ENCODE assay signal across 8 cellular contexts in the genomic region with DNA sequence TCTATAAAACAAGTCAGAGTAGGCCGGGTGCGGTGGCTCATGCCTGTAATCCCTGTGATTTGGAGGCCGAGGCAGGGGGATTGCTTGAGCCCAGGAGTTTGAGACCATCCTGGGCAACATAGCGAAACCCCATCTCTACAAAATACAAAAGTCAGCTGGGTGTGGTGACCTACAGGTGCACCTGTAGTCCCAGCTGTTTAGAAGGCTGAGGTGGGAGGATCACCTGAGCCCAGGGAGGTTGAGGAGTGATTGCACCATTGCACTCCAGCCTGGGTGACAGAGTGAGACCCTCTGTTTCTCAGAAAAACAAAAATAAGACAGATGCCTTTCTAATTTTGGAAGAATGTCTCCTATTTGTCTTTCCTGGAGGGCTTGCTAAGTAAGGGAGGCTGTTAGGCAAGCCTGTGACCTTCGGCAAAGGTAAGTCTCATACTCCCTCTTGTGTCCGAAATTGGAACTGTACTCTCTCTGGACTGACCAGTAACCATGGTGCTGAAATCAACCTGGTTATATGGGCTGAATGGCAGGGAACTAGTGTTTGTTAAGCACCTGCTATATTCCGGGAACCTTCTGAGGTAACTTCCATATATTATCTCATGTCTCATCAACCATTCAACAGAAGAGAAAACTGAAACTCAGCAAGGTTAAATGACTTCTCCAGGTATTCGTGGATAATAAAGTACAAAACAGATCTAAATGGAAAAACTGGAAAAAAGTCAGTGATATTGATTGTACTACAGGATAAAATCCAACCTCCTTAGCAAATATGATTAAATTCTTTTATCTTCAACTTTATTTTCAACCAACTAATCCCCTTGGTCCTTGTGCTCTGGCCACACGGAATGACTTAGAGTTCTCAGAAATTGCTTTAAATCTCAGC. TPM values are rescaled to one million over a fixed set of nuclear protein-coding genes. Genes with fewer than 3 reads are reported as not detected.
DNase-seq lines count a peak whose midpoint lies in the region; ATAC-seq and TF ChIP-seq lines count a peak whose summit lies in the region.

No MANE protein-coding gene starts in this region.

- no peaks in the 10 kb centered on the region for H3K9me3 Mint-ChIP-seq in activated naive CD4-positive, alpha-beta T cell treated with anti-CD3 and anti-CD28 coated beads, Interleukin-2, amount 10 ng/mL, durations not matched to agents 7 days and 5 days
- no peaks in the 10 kb centered on the region for H3K9me3 Mint-ChIP-seq in progenitor cell of endocrine pancreas (ENCODE audit: low read depth)

- no peaks in the 10 kb centered on the region for H3K4me1 Mint-ChIP-seq in activated naive CD4-positive, alpha-beta T cell treated with anti-CD3 and anti-CD28 coated beads, Interleukin-2, amount 10 ng/mL, durations not matched to agents 7 days and 5 days
- H3K4me1 Mint-ChIP-seq in progenitor cell of endocrine pancreas (ENCODE audit: low read depth), result peaks cover 19% of the 10 kb centered on the region

- no peaks in the 10 kb centered on the region for H3K4me1 ChIP-seq in OCI-LY1 (ENCODE audit: insufficient read depth, low read length, severe bottlenecking)

- no peak overlapping the region for H3K27ac ChIP-seq in OCI-LY1 (ENCODE audit: low read depth, low read length, poor library complexity, severe bottlenecking)

- intact Hi-C loops in head of caudate nucleus (cut with DNase I), result loop anchor here (5.0 kb wide), 1 partner anchor 105 kb away; no protein-coding TSS in a partner anchor

- no peaks in the 10 kb centered on the region for H3K79me2 ChIP-seq in OCI-LY1 (ENCODE audit: insufficient read depth, low read length)

- H3K4me2 ChIP-seq in OCI-LY1 (ENCODE audit: low read length), result no peak overlapping the region

- peaks cover 30% of the 10 kb centered on the region for H3K27me3 Mint-ChIP-seq in activated naive CD4-positive, alpha-beta T cell treated with anti-CD3 and anti-CD28 coated beads, Interleukin-2, amount 10 ng/mL, durations not matched to agents 7 days and 5 days
- no peaks in the 10 kb centered on the region for H3K27me3 Mint-ChIP-seq in progenitor cell of endocrine pancreas

- no peaks in the 10 kb centered on the region for H3K36me3 ChIP-seq in OCI-LY1 (ENCODE audit: insufficient read depth, low read length)

- DNase-seq in DMS79 (lab: John Stamatoyannopoulos, UW), result peak; percentile 36
- peak; percentile 91 to 93 for DNase-seq in Kasumi-1 (lab: John Stamatoyannopoulos, UW)
- DNase-seq in activated naive CD4-positive, alpha-beta T cell treated with anti-CD3 and anti-CD28 coated beads, Interleukin-2, amount 10 ng/mL, durations not matched to agents 7 days and 5 days, result peak; percentile 52
- peak in 31 of 42 donors; percentile 10 to 87 (median 50) for DNase-seq in head of caudate nucleus
- peak; percentile 63 for DNase-seq in progenitor cell of endocrine pancreas (ENCODE audit: low spot score, unreplicated experiment)

- no peak overlapping the region for H2AFZ ChIP-seq in OCI-LY1 (ENCODE audit: low read length)

- H3K36me3 Mint-ChIP-seq in activated naive CD4-positive, alpha-beta T cell treated with anti-CD3 and anti-CD28 coated beads, Interleukin-2, amount 10 ng/mL, durations not matched to agents 7 days and 5 days, result no peaks in the 10 kb centered on the region
- no peaks in the 10 kb centered on the region for H3K36me3 Mint-ChIP-seq in progenitor cell of endocrine pancreas (ENCODE audit: insufficient read depth)

- H3K27me3 ChIP-seq in OCI-LY1 (ENCODE audit: insufficient read depth, low read length), result no peaks in the 10 kb centered on the region

- no peaks in the 10 kb centered on the region for H3K9me2 ChIP-seq in OCI-LY1 (ENCODE audit: low read depth, low read length)

- H3K9ac ChIP-seq in OCI-LY1 (ENCODE audit: low read length), result no peak overlapping the region

- no peaks in the 10 kb centered on the region for H3F3A ChIP-seq in OCI-LY1 (ENCODE audit: insufficient read depth, low read length)

- no peaks in the 10 kb centered on the region for H3K9me3 ChIP-seq in OCI-LY1 (ENCODE audit: low read length)

- H3K4me3 ChIP-seq in OCI-LY1 (ENCODE audit: low read depth, low read length, poor library complexity, severe bottlenecking), result no peak overlapping the region

- ATAC-seq in GM21528 (IDR thresholded peaks at IDR 0.05; ENCODE audit: low FRiP score, unreplicated experiment) (peak; percentile 70), HG03460 (IDR thresholded peaks at IDR 0.05; ENCODE audit: unreplicated experiment) (no peak)

- CTCF ChIA-PET in activated naive CD4-positive, alpha-beta T cell treated with anti-CD3 and anti-CD28 coated beads, Interleukin-2, amount 10 ng/mL, durations not matched to agents 7 days and 5 days (lab: Charles Lee), result interaction anchor here (1.0 to 1.2 kb wide), 4 partner anchors 10 to 105 kb away, joined by 3 to 17 read pairs (median 3); no protein-coding TSS in a partner anchor

- H3K4me3 Mint-ChIP-seq in activated naive CD4-positive, alpha-beta T cell treated with anti-CD3 and anti-CD28 coated beads, Interleukin-2, amount 10 ng/mL, durations not matched to agents 7 days and 5 days, result no peak overlapping the region
- no peak overlapping the region for H3K4me3 Mint-ChIP-seq in progenitor cell of endocrine pancreas (ENCODE audit: low read depth)

- H3K27ac Mint-ChIP-seq in activated naive CD4-positive, alpha-beta T cell treated with anti-CD3 and anti-CD28 coated beads, Interleukin-2, amount 10 ng/mL, durations not matched to agents 7 days and 5 days, result no peak overlapping the region
- no peak overlapping the region for H3K27ac Mint-ChIP-seq in progenitor cell of endocrine pancreas

- H4K20me1 ChIP-seq in OCI-LY1 (ENCODE audit: insufficient read depth, low read length), result no peaks in the 10 kb centered on the region

- TF ChIP-seq CTCF in OCI-LY1 (IDR thresholded peaks at IDR 0.05; ENCODE audit: low read length), result peak; percentile 92
- peak; percentile 94 for TF ChIP-seq CTCF in progenitor cell of endocrine pancreas (IDR thresholded peaks at IDR 0.05; ENCODE audit: unreplicated experiment)

RNA-seq across cellular contexts. Expression of a gene that starts 11.8 kb away (rescaled TPM):
- total RNA-seq in progenitor cell of endocrine pancreas, result 86.2 and 87.1 TPM in 2 replicates

RNA-seq across cellular contexts. Expression of a gene that starts 31.3 kb away (rescaled TPM):
- 8.3 and 8.5 TPM in 2 replicates for total RNA-seq in progenitor cell of endocrine pancreas

RNA-seq across cellular contexts. Expression of a gene that starts 52.7 kb away (rescaled TPM):
- total RNA-seq in progenitor cell of endocrine pancreas, result 70.1 and 83.6 TPM in 2 replicates

RNA-seq across cellular contexts. Expression of a gene that starts 53.8 kb away (rescaled TPM):
- total RNA-seq in progenitor cell of endocrine pancreas, result 93.1 and 100 TPM in 2 replicates

Comparison
In these comparisons a context has a peak if more than half of its experiments do, and no peak if none do; other contexts are left out.
1. DNase-seq: peak in every context shown above with its lines; median percentile 92 in Kasumi-1; 63 in progenitor cell of endocrine pancreas; 52 in activated naive CD4-positive, alpha-beta T cell treated with anti-CD3 and anti-CD28 coated beads, Interleukin-2, amount 10 ng/mL, durations not matched to agents 7 days and 5 days; 50 in head of caudate nucleus; 36 in DMS79.